ENCODE assay signal across 1 cellular context in the genomic region with DNA sequence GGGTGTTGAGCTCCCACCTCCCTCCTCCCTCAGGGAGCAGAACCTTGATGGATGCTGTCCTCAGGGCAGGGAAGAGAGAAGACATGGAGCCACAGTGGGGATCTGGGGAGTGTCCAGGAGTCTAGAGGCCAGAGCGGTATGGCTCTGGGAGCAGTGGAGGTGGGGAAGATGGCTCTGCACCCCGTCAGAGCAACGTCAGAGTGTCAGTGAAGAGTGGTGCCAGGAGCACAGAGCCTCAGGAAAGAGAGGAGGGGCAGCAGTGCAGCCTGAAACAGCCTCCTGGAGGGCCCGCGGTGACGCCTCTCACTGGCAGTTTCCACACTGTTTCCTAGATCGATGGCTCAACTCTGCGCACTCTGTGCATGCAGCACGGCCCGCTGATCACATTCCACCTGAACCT.
TF ChIP-seq lines count a peak whose summit lies in the region.

No MANE protein-coding gene starts in this region.

TF ChIP-seq in HCT116, 20 proteins besides CTCF, POLR2A, EP300 and RAD21:
- TF ChIP-seq FOSL1 (IDR thresholded peaks at IDR 0.05; ENCODE audit: low read depth) (no peak), TCF7L2 (IDR thresholded peaks at IDR 0.05; ENCODE audit: borderline replicate concordance, extremely low read depth, insufficient read depth, insufficient read length) (no peak), POLR2AphosphoS5 (IDR thresholded peaks at IDR 0.05; ENCODE audit: low read depth, low read length) (no peak), JUND (IDR thresholded peaks at IDR 0.05) (no peak), EZH2 (IDR thresholded peaks at IDR 0.05) (no peak), SRF (IDR thresholded peaks at IDR 0.05; ENCODE audit: low read depth) (no peak), CEBPB (IDR thresholded peaks at IDR 0.05; ENCODE audit: low read depth) (no peak), ZBTB33 (IDR thresholded peaks at IDR 0.05; ENCODE audit: extremely low read depth, insufficient replicate concordance, low read length) (no peak), ZNF274 (IDR thresholded peaks at IDR 0.05; ENCODE audit: low read depth, low read length) (no peak), YY1 (IDR thresholded peaks at IDR 0.05; ENCODE audit: extremely low read depth, insufficient replicate concordance, low read depth, low read length) (no peak), EGR1 (IDR thresholded peaks at IDR 0.05; ENCODE audit: low read depth) (no peak), EZH2phosphoT487 (IDR thresholded peaks at IDR 0.05; ENCODE audit: borderline replicate concordance) (no peak), ELF1 (IDR thresholded peaks at IDR 0.05; ENCODE audit: borderline replicate concordance, low read depth) (no peak)
- TF ChIP-seq, protein P1, sequence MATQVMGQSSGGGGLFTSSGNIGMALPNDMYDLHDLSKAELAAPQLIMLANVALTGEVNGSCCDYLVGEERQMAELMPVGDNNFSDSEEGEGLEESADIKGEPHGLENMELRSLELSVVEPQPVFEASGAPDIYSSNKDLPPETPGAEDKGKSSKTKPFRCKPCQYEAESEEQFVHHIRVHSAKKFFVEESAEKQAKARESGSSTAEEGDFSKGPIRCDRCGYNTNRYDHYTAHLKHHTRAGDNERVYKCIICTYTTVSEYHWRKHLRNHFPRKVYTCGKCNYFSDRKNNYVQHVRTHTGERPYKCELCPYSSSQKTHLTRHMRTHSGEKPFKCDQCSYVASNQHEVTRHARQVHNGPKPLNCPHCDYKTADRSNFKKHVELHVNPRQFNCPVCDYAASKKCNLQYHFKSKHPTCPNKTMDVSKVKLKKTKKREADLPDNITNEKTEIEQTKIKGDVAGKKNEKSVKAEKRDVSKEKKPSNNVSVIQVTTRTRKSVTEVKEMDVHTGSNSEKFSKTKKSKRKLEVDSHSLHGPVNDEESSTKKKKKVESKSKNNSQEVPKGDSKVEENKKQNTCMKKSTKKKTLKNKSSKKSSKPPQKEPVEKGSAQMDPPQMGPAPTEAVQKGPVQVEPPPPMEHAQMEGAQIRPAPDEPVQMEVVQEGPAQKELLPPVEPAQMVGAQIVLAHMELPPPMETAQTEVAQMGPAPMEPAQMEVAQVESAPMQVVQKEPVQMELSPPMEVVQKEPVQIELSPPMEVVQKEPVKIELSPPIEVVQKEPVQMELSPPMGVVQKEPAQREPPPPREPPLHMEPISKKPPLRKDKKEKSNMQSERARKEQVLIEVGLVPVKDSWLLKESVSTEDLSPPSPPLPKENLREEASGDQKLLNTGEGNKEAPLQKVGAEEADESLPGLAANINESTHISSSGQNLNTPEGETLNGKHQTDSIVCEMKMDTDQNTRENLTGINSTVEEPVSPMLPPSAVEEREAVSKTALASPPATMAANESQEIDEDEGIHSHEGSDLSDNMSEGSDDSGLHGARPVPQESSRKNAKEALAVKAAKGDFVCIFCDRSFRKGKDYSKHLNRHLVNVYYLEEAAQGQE (IDR thresholded peaks at IDR 0.05; ENCODE audit: low read depth) = no peak
